In the genomic region with DNA sequence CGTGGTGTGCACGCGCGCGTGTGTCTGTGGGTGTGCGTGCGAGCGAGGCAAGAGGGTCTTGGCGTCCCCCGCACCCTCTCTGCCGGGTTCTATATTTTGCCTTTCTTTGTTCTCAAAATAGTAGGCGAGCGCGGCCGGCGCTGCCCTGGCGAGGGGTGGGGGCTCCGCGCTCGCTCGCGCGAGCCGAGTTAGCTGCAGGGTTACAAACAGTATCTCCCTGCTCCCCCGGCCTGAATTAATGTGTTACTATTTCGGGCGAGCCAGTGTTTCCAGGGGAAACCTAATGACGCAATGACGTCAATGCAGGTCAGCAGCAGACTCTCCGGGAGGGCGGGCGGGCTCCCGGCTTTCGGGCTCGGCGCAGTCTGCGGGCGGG, we compare ENCODE assay signal across 8 cellular contexts.
A peak's percentile ranks its signal among the peaks of the same experiment; 100 is the strongest.
DNase-seq lines count a peak whose midpoint lies in the region; ATAC-seq and TF ChIP-seq lines count a peak whose summit lies in the region.

No MANE protein-coding gene starts in this region.

- H3K9me3 ChIP-seq in right atrium auricular region = no peaks in the 10 kb centered on the region

- H3K4me1 ChIP-seq in right atrium auricular region = peaks cover 0 to 25% of the 10 kb centered on the region in 2 donors

- peak overlapping the region; percentile 73 for H3K4me3 Mint-ChIP-seq in activated CD4-positive, alpha-beta T cell treated with anti-CD3 and anti-CD28 coated beads, Interleukin-2, amount 10 ng/mL, durations not matched to agents 24 days and 14 days
- peak overlapping the region; percentile 83 for H3K4me3 Mint-ChIP-seq in activated naive CD8-positive, alpha-beta T cell
- peak overlapping the region; percentile 82 for H3K4me3 Mint-ChIP-seq in progenitor cell of endocrine pancreas (ENCODE audit: low read depth)

- no peak overlapping the region for H3K27ac ChIP-seq in right atrium auricular region

- H3K36me3 Mint-ChIP-seq in activated CD4-positive, alpha-beta T cell treated with anti-CD3 and anti-CD28 coated beads, Interleukin-2, amount 10 ng/mL, durations not matched to agents 24 days and 14 days (ENCODE audit: low read depth) = no peaks in the 10 kb centered on the region
- H3K36me3 Mint-ChIP-seq in activated naive CD8-positive, alpha-beta T cell = no peaks in the 10 kb centered on the region
- no peaks in the 10 kb centered on the region for H3K36me3 Mint-ChIP-seq in progenitor cell of endocrine pancreas (ENCODE audit: insufficient read depth)

- no peak for DNase-seq in activated CD4-positive, alpha-beta T cell treated with anti-CD3 and anti-CD28 coated beads, Interleukin-2, amount 10 ng/mL, durations not matched to agents 24 days and 14 days
- no peak for DNase-seq in activated CD4-positive, alpha-beta T cell treated with anti-CD3 and anti-CD28 coated beads, Interleukin-2, amount 50 U/mL, for 4 hours
- peak; percentile 30 for DNase-seq in NCI-H2107 (lab: John Stamatoyannopoulos, UW)
- no peak for DNase-seq in right atrium auricular region (ENCODE audit: low spot score)
- DNase-seq in progenitor cell of endocrine pancreas (ENCODE audit: low spot score, unreplicated experiment) = no peak

- peak overlapping the region; percentile 3 to 43 for H3K4me3 ChIP-seq in right atrium auricular region

- H3K36me3 ChIP-seq in right atrium auricular region = no peaks in the 10 kb centered on the region

- peaks cover 20 to 33% of the 10 kb centered on the region in 2 donors for H3K27me3 ChIP-seq in right atrium auricular region

- peaks cover 12% of the 10 kb centered on the region for H3K4me1 Mint-ChIP-seq in activated CD4-positive, alpha-beta T cell treated with anti-CD3 and anti-CD28 coated beads, Interleukin-2, amount 10 ng/mL, durations not matched to agents 24 days and 14 days
- H3K4me1 Mint-ChIP-seq in activated naive CD8-positive, alpha-beta T cell (ENCODE audit: low read depth) = peaks cover 13% of the 10 kb centered on the region
- H3K4me1 Mint-ChIP-seq in progenitor cell of endocrine pancreas (ENCODE audit: low read depth) = peaks cover 8% of the 10 kb centered on the region

- intact Hi-C loops in activated CD4-positive, alpha-beta T cell treated with anti-CD3 and anti-CD28 coated beads, Interleukin-2, amount 10 ng/mL, durations not matched to agents 24 days and 14 days (cut with micrococcal nuclease) = no loop called here

- no peak for ATAC-seq in GM18868 (IDR thresholded peaks at IDR 0.05; ENCODE audit: unreplicated experiment)
- ATAC-seq in GM19467 (IDR thresholded peaks at IDR 0.05; ENCODE audit: unreplicated experiment) = no peak

- peaks cover 68% of the 10 kb centered on the region for H3K27me3 Mint-ChIP-seq in activated CD4-positive, alpha-beta T cell treated with anti-CD3 and anti-CD28 coated beads, Interleukin-2, amount 10 ng/mL, durations not matched to agents 24 days and 14 days
- peaks cover 26% of the 10 kb centered on the region for H3K27me3 Mint-ChIP-seq in activated naive CD8-positive, alpha-beta T cell
- peaks cover 75% of the 10 kb centered on the region for H3K27me3 Mint-ChIP-seq in progenitor cell of endocrine pancreas

- no peak overlapping the region for H3K27ac Mint-ChIP-seq in activated CD4-positive, alpha-beta T cell treated with anti-CD3 and anti-CD28 coated beads, Interleukin-2, amount 10 ng/mL, durations not matched to agents 24 days and 14 days
- no peak overlapping the region for H3K27ac Mint-ChIP-seq in activated naive CD8-positive, alpha-beta T cell
- peak overlapping the region; percentile 77 for H3K27ac Mint-ChIP-seq in progenitor cell of endocrine pancreas

- TF ChIP-seq CTCF in right atrium auricular region (IDR thresholded peaks at IDR 0.05) (no peak), progenitor cell of endocrine pancreas (IDR thresholded peaks at IDR 0.05; ENCODE audit: unreplicated experiment) (no peak)

- H3K9me3 Mint-ChIP-seq in activated CD4-positive, alpha-beta T cell treated with anti-CD3 and anti-CD28 coated beads, Interleukin-2, amount 10 ng/mL, durations not matched to agents 24 days and 14 days = no peaks in the 10 kb centered on the region
- no peaks in the 10 kb centered on the region for H3K9me3 Mint-ChIP-seq in activated naive CD8-positive, alpha-beta T cell (ENCODE audit: low read depth)
- no peaks in the 10 kb centered on the region for H3K9me3 Mint-ChIP-seq in progenitor cell of endocrine pancreas (ENCODE audit: low read depth)
